In the genomic region with DNA sequence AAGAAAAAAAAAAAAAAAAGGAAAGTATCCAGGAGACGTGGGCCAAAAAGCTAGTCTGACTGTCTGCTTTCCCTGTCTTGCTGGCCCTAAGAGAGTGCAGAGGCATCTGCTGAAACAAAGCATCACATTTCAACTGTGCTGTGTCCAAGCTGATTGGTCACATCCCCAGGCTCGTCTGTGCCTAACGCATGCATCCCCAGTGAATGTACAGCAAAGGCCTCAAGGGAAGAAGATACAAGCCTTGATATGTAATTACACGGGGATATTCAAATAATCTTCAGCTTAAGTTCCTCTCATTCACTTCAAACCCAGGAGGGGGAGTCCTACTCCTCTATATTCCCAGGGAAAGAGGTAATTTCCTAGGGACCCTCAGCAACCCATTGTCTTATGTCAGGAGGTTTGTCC, we compare ENCODE assay signal across 8 cellular contexts. TPM values are rescaled to one million over a fixed set of nuclear protein-coding genes. Genes with fewer than 3 reads are reported as not detected.
DNase-seq lines count a peak whose midpoint lies in the region; ATAC-seq and TF ChIP-seq lines count a peak whose summit lies in the region.

No MANE protein-coding gene starts in this region.

- CTCF ChIA-PET in CD8-positive, alpha-beta T cell (lab: Charles Lee), result interaction anchor here (0.9 to 1.6 kb wide), 4 partner anchors 15 to 62 kb away, joined by 3 to 5 read pairs (median 4); no protein-coding TSS in a partner anchor

- peaks cover 14% of the 10 kb centered on the region for H3K79me2 ChIP-seq in SU-DHL-6 (ENCODE audit: insufficient read depth, low read length)

- H4K20me1 ChIP-seq in SU-DHL-6 (ENCODE audit: low read depth, low read length), result no peaks in the 10 kb centered on the region

- H3K4me2 ChIP-seq in SU-DHL-6 (ENCODE audit: low read depth, low read length, poor library complexity, severe bottlenecking), result peak overlapping the region; percentile 83

- peaks cover 80% of the 10 kb centered on the region for H3F3A ChIP-seq in SU-DHL-6 (ENCODE audit: insufficient read depth)

- intact Hi-C loops in CD8-positive, alpha-beta T cell (cut with DNase I, micrococcal nuclease), result loop anchor here (1.0 kb wide), 2 partner anchors 13 to 145 kb away; no protein-coding TSS in a partner anchor

- H2AFZ ChIP-seq in SU-DHL-6 (ENCODE audit: low read depth, low read length, severe bottlenecking), result no peak overlapping the region

- no peak overlapping the region for H3K4me3 ChIP-seq in CD8-positive, alpha-beta T cell (ENCODE audit: low read depth, low read length)
- no peak overlapping the region for H3K4me3 ChIP-seq in SU-DHL-6 (ENCODE audit: insufficient read depth, low read length, poor library complexity, severe bottlenecking)
- no peak overlapping the region for H3K4me3 ChIP-seq in kidney epithelial cell (ENCODE audit: low read depth, low read length)

- peaks cover 82% of the 10 kb centered on the region for H3K4me1 ChIP-seq in CD8-positive, alpha-beta T cell (ENCODE audit: insufficient read depth, low read length)

- POLR2A ChIA-PET in CD8-positive, alpha-beta T cell (lab: Charles Lee), result interaction anchor here (0.6 to 7.2 kb wide), 4 partner anchors 17 to 1369 kb away, joined by 3 to 178 read pairs (median 4); no protein-coding TSS in a partner anchor

- no peak for DNase-seq in CD8-positive, alpha-beta T cell
- DNase-seq in kidney epithelial cell (ENCODE audit: low read depth), result no peak
- DNase-seq in NCI-H128 (lab: John Stamatoyannopoulos, UW; ENCODE audit: unreplicated experiment), result no peak
- no peak for DNase-seq in MV-4-11 (lab: John Stamatoyannopoulos, UW)
- DNase-seq in caudate nucleus (lab: John Stamatoyannopoulos, UW), result no peak
- no peak for DNase-seq in NK-92 treated with Interleukin-12 subunit alpha and Interleukin-12 subunit beta, amount 100 ng/mL, for 24 hours (lab: John Stamatoyannopoulos, UW)

- H3K4me1 Mint-ChIP-seq in CD8-positive, alpha-beta T cell (ENCODE audit: low read depth), result peaks cover 85% of the 10 kb centered on the region

- no peaks in the 10 kb centered on the region for H3K27me3 ChIP-seq in CD8-positive, alpha-beta T cell (ENCODE audit: insufficient read depth, low read length)
- no peaks in the 10 kb centered on the region for H3K27me3 ChIP-seq in SU-DHL-6 (ENCODE audit: low read length)
- H3K27me3 ChIP-seq in kidney epithelial cell (ENCODE audit: control insufficient read depth, insufficient read depth, low read length), result no peaks in the 10 kb centered on the region

- no peak for ATAC-seq in CD8-positive, alpha-beta T cell
- peak; percentile 24 for ATAC-seq in GM19395 (IDR thresholded peaks at IDR 0.05; ENCODE audit: unreplicated experiment)

- H3K9me3 Mint-ChIP-seq in CD8-positive, alpha-beta T cell, result peaks cover 9% of the 10 kb centered on the region

- H3K9ac ChIP-seq in SU-DHL-6 (ENCODE audit: low read length), result peak overlapping the region; percentile 96

- peaks cover 69% of the 10 kb centered on the region for H3K36me3 Mint-ChIP-seq in CD8-positive, alpha-beta T cell

- no peak overlapping the region for H3K4me3 Mint-ChIP-seq in CD8-positive, alpha-beta T cell

- H3K27ac ChIP-seq in CD8-positive, alpha-beta T cell (ENCODE audit: low read depth, low read length), result no peak overlapping the region
- H3K27ac ChIP-seq in SU-DHL-6 (ENCODE audit: low read depth, low read length) (peak overlapping the region; percentile 98), caudate nucleus (ENCODE audit: low read depth, low read length) (no peak overlapping the region)

- no peaks in the 10 kb centered on the region for H3K9me3 ChIP-seq in CD8-positive, alpha-beta T cell (ENCODE audit: low read length)
- H3K9me3 ChIP-seq in SU-DHL-6 (ENCODE audit: insufficient read depth, low read length), result no peaks in the 10 kb centered on the region

- H3K27me3 Mint-ChIP-seq in CD8-positive, alpha-beta T cell (ENCODE audit: low read depth), result no peaks in the 10 kb centered on the region

- H3K9me2 ChIP-seq in SU-DHL-6 (replicated peaks; ENCODE audit: insufficient read depth, low read length), result no peaks in the 10 kb centered on the region

- no peaks in the 10 kb centered on the region for H3K36me3 ChIP-seq in CD8-positive, alpha-beta T cell (ENCODE audit: insufficient read depth, low read length)
- no peaks in the 10 kb centered on the region for H3K36me3 ChIP-seq in SU-DHL-6 (ENCODE audit: low read length)
- no peaks in the 10 kb centered on the region for H3K36me3 ChIP-seq in kidney epithelial cell (ENCODE audit: control insufficient read depth, insufficient read depth, low read length)

- TF ChIP-seq CTCF in CD8-positive, alpha-beta T cell (IDR thresholded peaks at IDR 0.05), result no peak
- TF ChIP-seq CTCF in SU-DHL-6 (IDR thresholded peaks at IDR 0.05; ENCODE audit: insufficient read depth, low read length, poor library complexity, severe bottlenecking) (no peak), kidney epithelial cell (IDR thresholded peaks at IDR 0.05; ENCODE audit: insufficient read depth, low read length, poor library complexity, severe bottlenecking) (peak; percentile 16)

- H3K27ac Mint-ChIP-seq in CD8-positive, alpha-beta T cell, result peak overlapping the region; percentile 92

RNA-seq across cellular contexts. Expression of a gene that starts 5.4 kb away (rescaled TPM):
- total RNA-seq in CD8-positive, alpha-beta T cell, result 100 to 1,000 TPM; 170 TPM
- 4.1 and 4.7 TPM in 2 replicates for total RNA-seq in kidney epithelial cell

Comparison
In these comparisons a context has a peak if more than half of its experiments do, and no peak if none do; other contexts are left out.
1. RNA of a gene that starts 5.4 kb away (total RNA-seq): 170 TPM in CD8-positive, alpha-beta T cell; 4.1 to 4.7 TPM in kidney epithelial cell; every median in the first group is over 10 times any median in the second.